In the genomic region with DNA sequence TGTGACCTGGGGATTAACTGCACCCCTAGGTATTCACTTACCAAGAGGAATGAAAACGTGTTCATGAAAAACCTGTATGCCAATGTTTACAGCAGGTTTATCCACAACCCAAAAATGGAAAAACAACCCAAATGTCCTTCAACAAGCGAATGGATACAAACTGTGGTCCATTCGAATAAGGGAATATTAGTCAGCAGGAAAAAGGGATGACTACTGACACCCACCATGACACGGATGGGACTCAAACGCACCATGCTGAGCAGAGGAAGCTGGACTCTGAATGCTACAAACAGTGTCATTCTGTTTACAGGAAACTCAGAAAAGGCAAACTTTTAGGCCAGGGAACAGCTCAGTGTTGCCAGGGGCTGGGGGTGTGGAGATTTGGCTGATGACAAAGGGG, we compare ENCODE assay signal across 15 cellular contexts. TPM values are rescaled to one million over a fixed set of nuclear protein-coding genes. Genes with fewer than 3 reads are reported as not detected.
DNase-seq lines count a peak whose midpoint lies in the region; ATAC-seq and TF ChIP-seq lines count a peak whose summit lies in the region.
"Had no signal": no experiment of that assay in that cellular context is flagged by ENCODE, and none has a peak within 500 bp of the region (broad histone marks: within the 10 kb centered on the region; RNA-seq: fewer than 3 reads in every experiment).

No MANE protein-coding gene starts in this region.

- no peak for TF ChIP-seq CTCF in CD14-positive monocyte (IDR thresholded peaks at IDR 0.05)
- no peak for TF ChIP-seq CTCF in HEK293 (tag by site-specific recombination; IDR thresholded peaks at IDR 0.05)
- TF ChIP-seq CTCF in neutrophil (IDR thresholded peaks at IDR 0.05), result no peak
- TF ChIP-seq CTCF in gastrocnemius medialis (IDR thresholded peaks at IDR 0.05 in 4 of 5, conservative IDR thresholded peaks at IDR 0.05 in 1 of 5), result no peak
- TF ChIP-seq CTCF in A673 (conservative IDR thresholded peaks at IDR 0.05; ENCODE audit: low read depth, low read length), result no peak
- TF ChIP-seq CTCF in prostate gland (IDR thresholded peaks at IDR 0.05), result no peak

- in situ Hi-C loops in gastrocnemius medialis (cut with MboI; ENCODE audit: low sequenced_read_pairs in 4 of 4), result loop anchor here in 3 of 4 donors (5.0 to 10.0 kb wide), 3 partner anchors 105 to 195 kb away; partner anchors contain the start of gene BAHCC1 (in 1 of the 3)

- DNase-seq in CD14-positive monocyte (ENCODE audit: low spot score) (no peak), gastrocnemius medialis (no peak), A673 (ENCODE audit: low spot score) (no peak), prostate gland (ENCODE audit: low spot score) (no peak)
- DNase-seq: ACHN; BE2C; C1 segment of cervical spinal cord; CD4-positive, alpha-beta memory T cell; DMS153; DMS79; GDM1; H9 had no signal

- peak overlapping the region in 5 of 7 donors; percentile 41 to 77 (median 68) for H3K27ac Mint-ChIP-seq in CD14-positive monocyte
- H3K27ac Mint-ChIP-seq in activated T-helper 17 cell treated with anti-CD3 and anti-CD28 coated beads, Interleukin-2, amount 50 U/mL, for 72 hours, result peak overlapping the region; percentile 12

- BruUV-seq in A673 (replicated peaks; lab: Mats Ljungman, UMichigan), result no TSS peak

- CTCF ChIA-PET in HEK293 (lab: Yijun Ruan, JAX), result interaction anchor here (0.5 to 2.5 kb wide), 6 partner anchors 9 to 195 kb away, joined by 3 to 10 read pairs (median 4); no protein-coding TSS in a partner anchor
- CTCF ChIA-PET in A673 (lab: Charles Lee), result no interaction called here

- peaks cover 79% of the 10 kb centered on the region for H3K4me1 Mint-ChIP-seq in CD14-positive monocyte
- peaks cover 20% of the 10 kb centered on the region for H3K4me1 Mint-ChIP-seq in activated T-helper 17 cell treated with anti-CD3 and anti-CD28 coated beads, Interleukin-2, amount 50 U/mL, for 72 hours

- WGBS in prostate gland, result 96% methylated on average over 5 of the region's 5 CpGs

- H3K27me3 Mint-ChIP-seq in CD14-positive monocyte (ENCODE audit: low read depth in 3 of 3), result no peaks in the 10 kb centered on the region
- H3K27me3 Mint-ChIP-seq in activated T-helper 17 cell treated with anti-CD3 and anti-CD28 coated beads, Interleukin-2, amount 50 U/mL, for 72 hours, result no peaks in the 10 kb centered on the region
- H3K27me3 Mint-ChIP-seq: CD4-positive, alpha-beta memory T cell had no signal

- no peak for TF ChIP-seq POLR2A in gastrocnemius medialis (IDR thresholded peaks at IDR 0.05)
- no peak for TF ChIP-seq POLR2A in prostate gland (IDR thresholded peaks at IDR 0.05)

- intact Hi-C loops in CD14-positive monocyte (cut with micrococcal nuclease) (loop anchor here in 1 of 2 donors (5.0 kb wide), 1 partner anchor 192 kb away; no protein-coding TSS in a partner anchor), gastrocnemius medialis (cut with DNase I; ENCODE audit: low total_unique reads) (no loop called here), A673 (cut with micrococcal nuclease; ENCODE audit: unreplicated experiment) (loop anchor here (5.0 to 10.0 kb wide), 2 partner anchors 105 to 182 kb away; partner anchors contain the start of gene BAHCC1), prostate gland (cut with DNase I) (loop anchor here (5.0 kb wide), 2 partner anchors 38 to 192 kb away; no protein-coding TSS in a partner anchor)

- H3K36me3 ChIP-seq in HEK293 (ENCODE audit: control insufficient read depth in 2 of 2, insufficient read depth in 1 of 2, low read length in 2 of 2) (peaks cover 8 to 50% of the 10 kb centered on the region in 2 experiments; a peak in 2 of 3 replicates), neutrophil (peaks cover 15% of the 10 kb centered on the region), gastrocnemius medialis (peaks cover 0 to 17% of the 10 kb centered on the region in 2 donors), A673 (ENCODE audit: insufficient read depth, low read length, poor library complexity, severe bottlenecking) (peaks cover 8% of the 10 kb centered on the region), prostate gland (no peaks in the 10 kb centered on the region)
- H3K36me3 ChIP-seq: BE2C had no signal

- no peaks in the 10 kb centered on the region for H3K9me3 Mint-ChIP-seq in CD14-positive monocyte
- no peaks in the 10 kb centered on the region for H3K9me3 Mint-ChIP-seq in activated T-helper 17 cell treated with anti-CD3 and anti-CD28 coated beads, Interleukin-2, amount 50 U/mL, for 72 hours
- H3K9me3 Mint-ChIP-seq: CD4-positive, alpha-beta memory T cell; H9 had no signal

- H3K27me3 ChIP-seq in neutrophil (no peaks in the 10 kb centered on the region), gastrocnemius medialis (no peaks in the 10 kb centered on the region), A673 (replicated peaks; ENCODE audit: insufficient read depth, low read depth, low read length, poor library complexity) (no peaks in the 10 kb centered on the region), prostate gland (replicated peaks; ENCODE audit: insufficient read depth) (no peaks in the 10 kb centered on the region)
- H3K27me3 ChIP-seq: BE2C had no signal

- POLR2A ChIA-PET in HEK293 (lab: Yijun Ruan, JAX), result no interaction called here
- POLR2A ChIA-PET in A673 (lab: Charles Lee; ENCODE audit: low non-redundant PET), result no interaction called here

- H3K4me3 ChIP-seq in HEK293 (ENCODE audit: low read depth, low read length) (no peak overlapping the region), neutrophil (ENCODE audit: low read depth in 1 of 2, low read length in 1 of 2) (no peak overlapping the region), gastrocnemius medialis (no peak overlapping the region), A673 (ENCODE audit: low read depth, low read length, poor library complexity, severe bottlenecking) (no peak overlapping the region), prostate gland (no peak overlapping the region)

- H3K27ac ChIP-seq in HEK293 (ENCODE audit: extremely low read depth, low read depth, low read length) (no peak overlapping the region), neutrophil (peak overlapping the region; percentile 32), gastrocnemius medialis (no peak overlapping the region), A673 (ENCODE audit: low read depth, low read length, poor library complexity, severe bottlenecking) (no peak overlapping the region), prostate gland (no peak overlapping the region)

- H3K4me3 Mint-ChIP-seq in CD14-positive monocyte, result peak overlapping the region in 1 of 2 donors; percentile 31
- no peak overlapping the region for H3K4me3 Mint-ChIP-seq in activated T-helper 17 cell treated with anti-CD3 and anti-CD28 coated beads, Interleukin-2, amount 50 U/mL, for 72 hours
- H3K4me3 Mint-ChIP-seq: H9 had no signal

- H3K36me3 Mint-ChIP-seq in CD14-positive monocyte, result peaks cover 19 to 46% of the 10 kb centered on the region in 2 donors
- peaks cover 54% of the 10 kb centered on the region for H3K36me3 Mint-ChIP-seq in activated T-helper 17 cell treated with anti-CD3 and anti-CD28 coated beads, Interleukin-2, amount 50 U/mL, for 72 hours (ENCODE audit: low read depth)

- no peak for ATAC-seq in activated T-helper 17 cell treated with anti-CD3 and anti-CD28 coated beads, Interleukin-2, amount 50 U/mL, for 72 hours (replicated peaks)
- ATAC-seq in gastrocnemius medialis, result no peak

- H3K4me1 ChIP-seq in HEK293 (ENCODE audit: control insufficient read depth, insufficient read depth, low read length), result no peaks in the 10 kb centered on the region; the same call in 1 of the 2 replicates
- H3K4me1 ChIP-seq in neutrophil (ENCODE audit: control insufficient read depth in 1 of 2, insufficient read depth in 1 of 2, low read depth in 1 of 2, low read length in 1 of 2), result peaks cover 74 to 87% of the 10 kb centered on the region in 2 experiments
- peaks cover 18 to 22% of the 10 kb centered on the region in 2 donors for H3K4me1 ChIP-seq in gastrocnemius medialis
- no peaks in the 10 kb centered on the region for H3K4me1 ChIP-seq in A673 (ENCODE audit: insufficient read depth, low read length, poor library complexity, severe bottlenecking)
- peaks cover 2% of the 10 kb centered on the region for H3K4me1 ChIP-seq in prostate gland (replicated peaks)

- H3K9me3 ChIP-seq in HEK293 (ENCODE audit: control insufficient read depth, insufficient read depth, low read depth, low read length) (no peaks in the 10 kb centered on the region), neutrophil (no peaks in the 10 kb centered on the region), gastrocnemius medialis (no peaks in the 10 kb centered on the region), A673 (ENCODE audit: low read depth, low read length, poor library complexity, severe bottlenecking) (no peaks in the 10 kb centered on the region), prostate gland (no peaks in the 10 kb centered on the region)
- H3K9me3 ChIP-seq: BE2C had no signal

TF ChIP-seq in HEK293, 187 proteins besides CTCF, POLR2A, EP300 and RAD21 (continues in another document):
- no peak for TF ChIP-seq MEIS1 (CRISPR knock-in tag; IDR thresholded peaks at IDR 0.05; ENCODE audit: borderline replicate concordance)

RNA-seq across cellular contexts. Expression of gene SLC38A10, which starts 4.9 kb away (rescaled TPM):
- 10 to 100 TPM; 50.8 to 68.4 TPM for polyA plus RNA-seq in CD14-positive monocyte
- 10 to 100 TPM; 58.4 to 71.2 TPM for total RNA-seq in activated T-helper 17 cell treated with anti-CD3 and anti-CD28 coated beads, Interleukin-2, amount 50 U/mL, for 72 hours
- 10 to 100 TPM; 24.5 to 56.5 (median 28.8) TPM for total RNA-seq in gastrocnemius medialis
- 75.1 and 77.3 TPM in 2 replicates for total RNA-seq in A673 (2021)
- total RNA-seq in prostate gland, result 100 to 1,000 TPM; 104 to 167 TPM

RNA-seq across cellular contexts. Expression of gene NDUFAF8, which starts 51.1 kb away (rescaled TPM):
- 10 to 100 TPM; 41.0 to 61.3 TPM for polyA plus RNA-seq in CD14-positive monocyte
- 10 to 100 TPM; 33.4 to 68.0 TPM for total RNA-seq in activated T-helper 17 cell treated with anti-CD3 and anti-CD28 coated beads, Interleukin-2, amount 50 U/mL, for 72 hours
- total RNA-seq in gastrocnemius medialis (100 to 1,000 TPM in 1 of 4 donors, 10 to 100 TPM in 3; 39.4 to 700 (median 74.5) TPM), A673 (2021) (58.6 and 64.9 TPM in 2 replicates), prostate gland (10 to 100 TPM; 27.4 to 43.1 TPM)

RNA-seq across cellular contexts. Expression of gene TEPSIN, which starts 51.4 kb away (rescaled TPM):
- 1 to 10 TPM; 3.4 to 4.5 TPM for polyA plus RNA-seq in CD14-positive monocyte
- total RNA-seq in activated T-helper 17 cell treated with anti-CD3 and anti-CD28 coated beads, Interleukin-2, amount 50 U/mL, for 72 hours, result 10 to 100 TPM; 26.3 to 35.0 TPM
- total RNA-seq in gastrocnemius medialis (10 to 100 TPM; 15.5 to 32.9 (median 24.3) TPM), A673 (2021) (33.6 and 36.1 TPM in 2 replicates), prostate gland (10 to 100 TPM; 35.6 to 81.5 TPM)
